ENCODE assay signal across 29 cellular contexts in the genomic region with DNA sequence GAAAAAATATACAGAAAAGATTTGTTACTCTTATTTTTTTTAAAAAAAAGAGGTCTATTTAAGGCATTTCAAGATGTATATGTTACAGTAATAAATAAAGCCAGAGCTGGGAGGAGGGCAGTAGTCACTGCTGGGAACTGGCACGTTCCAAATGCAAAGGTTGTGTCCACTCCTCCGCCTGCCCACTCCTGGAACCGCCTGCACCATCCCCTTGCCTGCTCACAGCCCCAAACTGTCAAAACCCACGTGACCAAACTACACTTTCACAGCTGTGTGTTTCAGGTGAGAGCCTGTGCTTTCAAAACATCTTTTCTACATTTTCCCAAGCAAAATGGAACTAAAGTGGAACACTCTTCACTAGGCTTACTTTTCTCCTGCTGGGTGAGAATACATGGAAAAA.
"Had no signal": no experiment of that assay in that cellular context is flagged by ENCODE, and none has a peak within 500 bp of the region (broad histone marks: within the 10 kb centered on the region; RNA-seq: fewer than 3 reads in every experiment).

No MANE protein-coding gene starts in this region.

- H3K9me3 ChIP-seq: esophagus squamous epithelium, gastroesophageal sphincter, heart right ventricle had no signal

- DNase-seq: activated CD4-positive, alpha-beta T cell treated with anti-CD3 and anti-CD28 coated beads for 4 hours; activated CD4-positive, alpha-beta T cell treated with anti-CD3 and anti-CD28 coated beads, Interleukin-2, amount 10 ng/mL, durations not matched to agents 7 days and 5 days; activated CD4-positive, alpha-beta T cell treated with anti-CD3 and anti-CD28 coated beads, Interleukin-2, amount 50 U/mL, for 4 hours; activated CD4-positive, CD25-positive, alpha-beta regulatory T cell; activated CD4-positive, CD25-positive, alpha-beta regulatory T cell treated with anti-CD3 and anti-CD28 coated beads, Interleukin-2, amount 50 U/mL, for 72 hours; activated CD8-positive, alpha-beta memory T cell treated with anti-CD3 and anti-CD28 coated beads for 24 hours; activated CD8-positive, alpha-beta T cell treated with anti-CD3 and anti-CD28 coated beads for 36 hours; activated effector memory CD4-positive, alpha-beta T cell treated with Interleukin-2 at 50 U/mL for 16 hours; activated gamma-delta T cell treated with Interleukin-2 at 50 U/mL for 16 hours; activated naive CD4-positive, alpha-beta T cell treated with anti-CD3 and anti-CD28 coated beads, Interleukin-2, amount 50 U/mL, for 16 hours; activated naive CD4-positive, alpha-beta T cell treated with Interleukin-2 at 50 U/mL for 16 hours; activated T-cell treated with anti-CD3 and anti-CD28 coated beads, Interleukin-2, amount 50 U/mL, for 4 hours; amniotic stem cell; anterior cingulate cortex; brain microvascular endothelial cell; central memory CD4-positive, alpha-beta T cell; cerebellar nuclear complex; cortex of kidney; dermis blood vessel endothelial cell; effector CD8-positive, alpha-beta T cell; esophagus squamous epithelium; foreskin melanocyte; heart right ventricle; T-helper 2 cell had no signal

- H3K4me3 ChIP-seq: esophagus squamous epithelium, gastroesophageal sphincter, heart right ventricle had no signal

- ATAC-seq: activated CD8-positive, alpha-beta T cell treated with anti-CD3 and anti-CD28 coated beads for 36 hours; activated T-cell treated with anti-CD3 and anti-CD28 coated beads, Interleukin-2, amount 50 U/mL, for 4 hours; activated T-helper 17 cell treated with anti-CD3 and anti-CD28 coated beads, Interleukin-2, amount 50 U/mL, for 72 hours; gastroesophageal sphincter; heart right ventricle had no signal

- FAIRE-seq: colon, endometrium had no signal

- H3K27ac ChIP-seq: brain microvascular endothelial cell, epithelial cell of prostate had no signal

- H3K27me3 ChIP-seq: brain microvascular endothelial cell, esophagus squamous epithelium, gastroesophageal sphincter, heart right ventricle had no signal

- H3K36me3 ChIP-seq: brain microvascular endothelial cell had no signal
